Comparison of ENCODE assay signal across 1 cellular context in the genomic region with DNA sequence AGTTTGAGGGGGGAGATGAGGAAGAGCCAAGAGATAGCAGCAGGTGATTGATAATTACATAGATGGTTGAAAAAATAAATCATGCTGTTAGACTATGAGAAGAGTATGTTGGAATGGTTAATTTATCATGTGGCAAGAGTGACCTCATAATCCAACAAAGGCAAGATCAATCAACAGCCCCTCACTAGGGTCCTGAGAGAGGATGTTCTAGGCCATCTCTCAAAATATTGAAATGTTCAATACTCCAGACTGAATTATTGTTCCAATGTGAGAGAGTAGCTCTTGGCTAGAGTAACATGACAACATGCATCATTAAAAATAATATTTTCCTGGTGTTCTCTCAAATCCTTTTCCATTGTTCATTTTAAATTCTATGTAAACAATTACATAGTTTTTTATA.
TF ChIP-seq lines count a peak whose summit lies in the region.

No MANE protein-coding gene starts in this region.

TF ChIP-seq in HEK293, 187 proteins besides CTCF, POLR2A, EP300 and RAD21 (continued from another document):
- TF ChIP-seq, protein P1, sequence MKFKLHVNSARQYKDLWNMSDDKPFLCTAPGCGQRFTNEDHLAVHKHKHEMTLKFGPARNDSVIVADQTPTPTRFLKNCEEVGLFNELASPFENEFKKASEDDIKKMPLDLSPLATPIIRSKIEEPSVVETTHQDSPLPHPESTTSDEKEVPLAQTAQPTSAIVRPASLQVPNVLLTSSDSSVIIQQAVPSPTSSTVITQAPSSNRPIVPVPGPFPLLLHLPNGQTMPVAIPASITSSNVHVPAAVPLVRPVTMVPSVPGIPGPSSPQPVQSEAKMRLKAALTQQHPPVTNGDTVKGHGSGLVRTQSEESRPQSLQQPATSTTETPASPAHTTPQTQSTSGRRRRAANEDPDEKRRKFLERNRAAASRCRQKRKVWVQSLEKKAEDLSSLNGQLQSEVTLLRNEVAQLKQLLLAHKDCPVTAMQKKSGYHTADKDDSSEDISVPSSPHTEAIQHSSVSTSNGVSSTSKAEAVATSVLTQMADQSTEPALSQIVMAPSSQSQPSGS (tag by site-specific recombination; IDR thresholded peaks at IDR 0.05; ENCODE audit: low read depth) = no peak
- TF ChIP-seq ZNF174 (tag by site-specific recombination; IDR thresholded peaks at IDR 0.05) (no peak), ZFHX2 (tag by site-specific recombination; conservative IDR thresholded peaks at IDR 0.05) (no peak), OVOL3 (tag by site-specific recombination; IDR thresholded peaks at IDR 0.05) (no peak), SCRT2 (tag by site-specific recombination; IDR thresholded peaks at IDR 0.05) (no peak), ZNF426 (tag by site-specific recombination; IDR thresholded peaks at IDR 0.05) (no peak), OSR2 (tag by site-specific recombination; IDR thresholded peaks at IDR 0.05) (no peak), TCF7L2 (IDR thresholded peaks at IDR 0.05; ENCODE audit: borderline replicate concordance, low read depth, low read length) (no peak), ZNF544 (tag by site-specific recombination; IDR thresholded peaks at IDR 0.05) (no peak)
- TF ChIP-seq, protein P2, sequence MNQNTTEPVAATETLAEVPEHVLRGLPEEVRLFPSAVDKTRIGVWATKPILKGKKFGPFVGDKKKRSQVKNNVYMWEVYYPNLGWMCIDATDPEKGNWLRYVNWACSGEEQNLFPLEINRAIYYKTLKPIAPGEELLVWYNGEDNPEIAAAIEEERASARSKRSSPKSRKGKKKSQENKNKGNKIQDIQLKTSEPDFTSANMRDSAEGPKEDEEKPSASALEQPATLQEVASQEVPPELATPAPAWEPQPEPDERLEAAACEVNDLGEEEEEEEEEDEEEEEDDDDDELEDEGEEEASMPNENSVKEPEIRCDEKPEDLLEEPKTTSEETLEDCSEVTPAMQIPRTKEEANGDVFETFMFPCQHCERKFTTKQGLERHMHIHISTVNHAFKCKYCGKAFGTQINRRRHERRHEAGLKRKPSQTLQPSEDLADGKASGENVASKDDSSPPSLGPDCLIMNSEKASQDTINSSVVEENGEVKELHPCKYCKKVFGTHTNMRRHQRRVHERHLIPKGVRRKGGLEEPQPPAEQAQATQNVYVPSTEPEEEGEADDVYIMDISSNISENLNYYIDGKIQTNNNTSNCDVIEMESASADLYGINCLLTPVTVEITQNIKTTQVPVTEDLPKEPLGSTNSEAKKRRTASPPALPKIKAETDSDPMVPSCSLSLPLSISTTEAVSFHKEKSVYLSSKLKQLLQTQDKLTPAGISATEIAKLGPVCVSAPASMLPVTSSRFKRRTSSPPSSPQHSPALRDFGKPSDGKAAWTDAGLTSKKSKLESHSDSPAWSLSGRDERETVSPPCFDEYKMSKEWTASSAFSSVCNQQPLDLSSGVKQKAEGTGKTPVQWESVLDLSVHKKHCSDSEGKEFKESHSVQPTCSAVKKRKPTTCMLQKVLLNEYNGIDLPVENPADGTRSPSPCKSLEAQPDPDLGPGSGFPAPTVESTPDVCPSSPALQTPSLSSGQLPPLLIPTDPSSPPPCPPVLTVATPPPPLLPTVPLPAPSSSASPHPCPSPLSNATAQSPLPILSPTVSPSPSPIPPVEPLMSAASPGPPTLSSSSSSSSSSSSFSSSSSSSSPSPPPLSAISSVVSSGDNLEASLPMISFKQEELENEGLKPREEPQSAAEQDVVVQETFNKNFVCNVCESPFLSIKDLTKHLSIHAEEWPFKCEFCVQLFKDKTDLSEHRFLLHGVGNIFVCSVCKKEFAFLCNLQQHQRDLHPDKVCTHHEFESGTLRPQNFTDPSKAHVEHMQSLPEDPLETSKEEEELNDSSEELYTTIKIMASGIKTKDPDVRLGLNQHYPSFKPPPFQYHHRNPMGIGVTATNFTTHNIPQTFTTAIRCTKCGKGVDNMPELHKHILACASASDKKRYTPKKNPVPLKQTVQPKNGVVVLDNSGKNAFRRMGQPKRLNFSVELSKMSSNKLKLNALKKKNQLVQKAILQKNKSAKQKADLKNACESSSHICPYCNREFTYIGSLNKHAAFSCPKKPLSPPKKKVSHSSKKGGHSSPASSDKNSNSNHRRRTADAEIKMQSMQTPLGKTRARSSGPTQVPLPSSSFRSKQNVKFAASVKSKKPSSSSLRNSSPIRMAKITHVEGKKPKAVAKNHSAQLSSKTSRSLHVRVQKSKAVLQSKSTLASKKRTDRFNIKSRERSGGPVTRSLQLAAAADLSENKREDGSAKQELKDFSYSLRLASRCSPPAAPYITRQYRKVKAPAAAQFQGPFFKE (tag by site-specific recombination; IDR thresholded peaks at IDR 0.05; ENCODE audit: borderline replicate concordance) = no peak
